Comparison of ENCODE assay signal across 1 cellular context in the genomic region with DNA sequence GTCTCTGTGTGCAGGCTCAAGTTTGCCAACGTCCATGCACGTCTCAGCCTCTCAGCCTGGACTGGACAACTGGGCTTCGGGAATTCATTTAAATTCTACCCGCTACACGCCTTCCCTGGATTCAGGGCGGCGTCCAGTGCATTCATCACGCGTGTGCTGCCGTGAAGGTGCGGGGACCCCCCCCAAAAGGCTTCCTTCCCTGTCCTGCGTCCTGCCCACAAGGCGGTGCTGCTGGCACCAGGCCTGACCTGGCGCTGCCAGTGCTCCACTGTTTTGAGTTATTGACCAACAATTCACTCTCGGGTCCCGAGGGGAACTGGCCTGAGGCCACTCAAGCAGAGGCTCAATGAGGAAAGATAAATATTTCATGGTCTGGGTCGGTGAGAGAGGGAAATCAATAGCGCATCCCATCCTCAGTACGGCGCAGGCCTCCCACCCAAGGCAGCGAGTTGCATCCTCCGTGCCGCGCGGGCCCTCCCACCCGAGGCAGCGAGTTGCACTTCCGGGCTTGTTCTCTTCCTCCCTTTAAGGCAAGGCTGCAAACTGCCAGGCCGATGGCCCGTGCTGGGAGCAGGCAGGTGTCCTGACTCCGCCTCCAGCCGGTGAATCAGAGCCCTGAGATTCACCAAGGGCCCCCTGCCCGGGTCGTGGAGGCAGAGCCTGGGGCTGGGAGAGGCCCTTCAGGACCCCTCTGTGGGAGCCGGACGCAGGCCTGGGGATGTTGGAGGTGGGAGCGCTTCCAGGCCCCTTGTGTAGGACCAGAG.
TF ChIP-seq lines count a peak whose summit lies in the region.

No MANE protein-coding gene starts in this region.

TF ChIP-seq in H1, 55 proteins besides CTCF, POLR2A, EP300 and RAD21:
- TF ChIP-seq GABPA (IDR thresholded peaks at IDR 0.05; ENCODE audit: borderline replicate concordance, insufficient read depth, low read length) (peak; percentile 73; the same call in 1 of the 2 replicates), SP1 (IDR thresholded peaks at IDR 0.05; ENCODE audit: low read depth, low read length) (no peak)
